ENCODE assay signal across 2 cellular contexts in genomic region chr16:51640196-51640595, GRCh38.
TF ChIP-seq lines count a peak whose summit lies in the region.

No MANE protein-coding gene starts in this region.

TF ChIP-seq in H1, 55 proteins besides CTCF, POLR2A, EP300 and RAD21 (continued from another document):
- TF ChIP-seq PHF8 (conservative IDR thresholded peaks at IDR 0.05; ENCODE audit: low read depth, low read length) (no peak), TEAD4 (IDR thresholded peaks at IDR 0.05; ENCODE audit: low read depth, low read length) (peak; percentile 46; the same call in 1 of the 2 replicates), SUZ12 (IDR thresholded peaks at IDR 0.05; ENCODE audit: low read length) (no peak)
TF ChIP-seq in H1: peak in this region for 1.

TF ChIP-seq in SK-N-SH treated with all-trans-retinoic acid at 6 μM for 48 hours, 23 proteins besides CTCF, POLR2A, EP300 and RAD21 (continued from another document):
- TF ChIP-seq TSHZ2 (CRISPR knock-in tag; IDR thresholded peaks at IDR 0.05): no peak
- no peak for TF ChIP-seq TCF4 (CRISPR knock-in tag; IDR thresholded peaks at IDR 0.05; ENCODE audit: borderline replicate concordance)
- no peak for TF ChIP-seq ZNF565 (CRISPR knock-in tag; conservative IDR thresholded peaks at IDR 0.05; ENCODE audit: low read depth)
- TF ChIP-seq GLIS3 (CRISPR knock-in tag; IDR thresholded peaks at IDR 0.05): no peak
- TF ChIP-seq ZFP3 (CRISPR knock-in tag; IDR thresholded peaks at IDR 0.05): no peak
TF ChIP-seq in SK-N-SH treated with all-trans-retinoic acid at 6 μM for 48 hours: peak in this region for 0.
